ENCODE assay signal across 24 cellular contexts in genomic region chr2:30705056-30705455, GRCh38.
"Had no signal": no experiment of that assay in that cellular context is flagged by ENCODE, and none has a peak within 500 bp of the region (broad histone marks: within the 10 kb centered on the region; RNA-seq: fewer than 3 reads in every experiment).

No MANE protein-coding gene starts in this region.

- H3K4me3 Mint-ChIP-seq: activated CD4-positive, alpha-beta memory T cell treated with anti-CD3 and anti-CD28 coated beads, Interleukin-2, amount 10 ng/mL, durations not matched to agents 7 days and 5 days; activated CD4-positive, alpha-beta T cell treated with anti-CD3 and anti-CD28 coated beads, Interleukin-2, amount 10 ng/mL, durations not matched to agents 24 days and 14 days; activated T-helper 17 cell treated with anti-CD3 and anti-CD28 coated beads, Interleukin-2, amount 50 U/mL, for 72 hours; endodermal cell; immature natural killer cell; nephron; stimulated activated naive B cell treated with anti-CD40 and anti-IgM and Interleukin-4, amounts not matched to agents 10 μg/mL and 1 μg/mL and 100 μg/mL, for 72 hours; T-cell; T-helper 2 cell treated with Interferon-gamma antibody and Interleukin-4, amounts not matched to agents 5 μg/mL and 100 μg/mL, for 36 hours had no signal

- H3K27me3 ChIP-seq: colonic mucosa, esophagus squamous epithelium, hepatocyte, neutrophil, testis, upper lobe of left lung had no signal

- H3K27ac ChIP-seq: colonic mucosa, hepatocyte, neutrophil, testis, upper lobe of left lung, VCaP had no signal

- H3K9me3 ChIP-seq: colonic mucosa, neutrophil, testis had no signal

- H3K27ac Mint-ChIP-seq: activated CD4-positive, alpha-beta memory T cell treated with anti-CD3 and anti-CD28 coated beads, Interleukin-2, amount 10 ng/mL, durations not matched to agents 7 days and 5 days; activated CD4-positive, alpha-beta T cell treated with anti-CD3 and anti-CD28 coated beads, Interleukin-2, amount 10 ng/mL, durations not matched to agents 24 days and 14 days; activated naive CD4-positive, alpha-beta T cell treated with anti-CD3 and anti-CD28 coated beads, Interleukin-2, amount 50 U/mL, for 72 hours; activated T-helper 17 cell treated with anti-CD3 and anti-CD28 coated beads, Interleukin-2, amount 50 U/mL, for 72 hours; endodermal cell; immature natural killer cell; nephron; T-cell; T-helper 2 cell treated with Interferon-gamma antibody and Interleukin-4, amounts not matched to agents 5 μg/mL and 100 μg/mL, for 36 hours had no signal

- DNase-seq: activated CD4-positive, alpha-beta memory T cell treated with anti-CD3 and anti-CD28 coated beads, Interleukin-2, amount 10 ng/mL, durations not matched to agents 7 days and 5 days; activated CD4-positive, alpha-beta T cell treated with anti-CD3 and anti-CD28 coated beads, Interleukin-2, amount 10 ng/mL, durations not matched to agents 24 days and 14 days; colonic mucosa; endodermal cell; esophagus squamous epithelium; immature natural killer cell; kidney glomerular epithelial cell; left ventricle myocardium superior; mammary epithelial cell; stimulated activated CD4-positive, alpha-beta T cell treated with anti-CD3 and anti-CD28 coated beads, Interleukin-2, amount 100 ng/mL, for 48 hours; stimulated activated CD8-positive, alpha-beta memory T cell treated with anti-CD3 and anti-CD28 coated beads, Interleukin-4, amount 100 ng/mL, for 48 hours; stimulated activated naive B cell treated with anti-CD40 and anti-IgM and Interleukin-4, amounts not matched to agents 10 μg/mL and 1 μg/mL and 100 μg/mL, for 72 hours; T-cell; testis; upper lobe of left lung had no signal

- H3K4me3 ChIP-seq: colonic mucosa, esophagus squamous epithelium, hepatocyte, testis, upper lobe of left lung had no signal

- H3K4me1 ChIP-seq: colonic mucosa, testis had no signal

- ATAC-seq: activated CD4-positive, CD25-positive, alpha-beta regulatory T cell treated with anti-CD3 and anti-CD28 coated beads, Interleukin-2, amount 50 U/mL, for 24 hours; activated naive CD4-positive, alpha-beta T cell treated with anti-CD3 and anti-CD28 coated beads, Interleukin-2, amount 50 U/mL, for 72 hours; activated T-helper 17 cell treated with anti-CD3 and anti-CD28 coated beads, Interleukin-2, amount 50 U/mL, for 72 hours; sciatic nerve; stimulated activated naive B cell treated with anti-CD40 and anti-IgM and Interleukin-4, amounts not matched to agents 10 μg/mL and 1 μg/mL and 100 μg/mL, for 72 hours; T-cell had no signal

- H3K36me3 ChIP-seq: colonic mucosa, esophagus squamous epithelium, neutrophil, upper lobe of left lung had no signal

- H3K4me1 Mint-ChIP-seq: activated CD4-positive, alpha-beta memory T cell treated with anti-CD3 and anti-CD28 coated beads, Interleukin-2, amount 10 ng/mL, durations not matched to agents 7 days and 5 days; activated T-helper 17 cell treated with anti-CD3 and anti-CD28 coated beads, Interleukin-2, amount 50 U/mL, for 72 hours; immature natural killer cell; nephron had no signal
